11 cellular contexts compared by ENCODE assay signal in the genomic region with DNA sequence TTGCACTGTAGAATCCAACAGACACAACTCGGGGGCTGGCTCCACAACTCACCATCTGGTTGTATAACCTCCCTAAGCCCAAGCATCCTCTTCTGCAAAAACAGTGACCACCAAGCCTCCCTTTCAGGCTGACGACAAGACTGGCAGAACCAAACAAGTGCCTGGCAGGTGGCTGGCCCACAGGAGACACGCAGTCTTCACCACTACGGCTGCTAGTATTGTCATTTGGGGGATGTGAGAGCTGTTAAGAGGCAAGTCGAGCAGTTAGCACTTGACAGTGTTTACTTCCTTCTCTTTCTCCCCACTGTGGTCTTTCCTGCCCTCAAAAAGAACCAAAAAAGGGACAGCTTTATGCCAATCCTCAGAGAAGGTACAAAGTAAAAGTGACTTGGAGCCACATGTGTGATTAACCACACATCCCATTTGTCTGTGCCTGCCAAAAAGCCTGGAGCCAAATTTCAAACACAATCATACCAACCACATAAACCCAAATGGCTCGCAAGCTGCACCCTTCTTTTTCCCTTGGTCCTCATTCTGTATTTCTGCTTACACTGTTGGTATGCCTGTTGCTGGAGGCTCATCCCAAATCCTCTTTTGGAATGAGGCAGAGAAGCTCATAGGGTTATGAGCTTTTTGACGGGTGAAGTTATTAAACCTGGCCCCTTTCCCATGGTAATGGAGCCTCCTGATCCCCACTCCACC.
A peak's percentile ranks its signal among the peaks of the same experiment; 100 is the strongest.
DNase-seq lines count a peak whose midpoint lies in the region; ATAC-seq, FAIRE-seq and TF ChIP-seq lines count a peak whose summit lies in the region.
"Had no signal": no experiment of that assay in that cellular context is flagged by ENCODE, and none has a peak within 500 bp of the region (broad histone marks: within the 10 kb centered on the region; RNA-seq: fewer than 3 reads in every experiment).

No MANE protein-coding gene starts in this region.

- POLR2A ChIA-PET in H1 (lab: Charles Lee; ENCODE audit: partially characterized antibody) = interaction anchor here (0.9 to 1.1 kb wide), 2 partner anchors 16 to 28 kb away, joined by 3 to 5 read pairs; no protein-coding TSS in a partner anchor

- H4K5ac ChIP-seq in H1 (ENCODE audit: insufficient read length, low read depth, low read length) = no peak overlapping the region

- no peaks in the 10 kb centered on the region for H3K9me3 ChIP-seq in DND-41 (ENCODE audit: insufficient read depth, low read length, severe bottlenecking)
- no peaks in the 10 kb centered on the region for H3K9me3 ChIP-seq in H1 (ENCODE audit: insufficient read depth in 2 of 2, low read depth in 1 of 2, low read length in 1 of 2)
- H3K9me3 ChIP-seq in osteoblast (ENCODE audit: low read depth, low read length) = no peaks in the 10 kb centered on the region
- H3K9me3 ChIP-seq: heart left ventricle had no signal

- H3K4ac ChIP-seq in H1 (replicated peaks; ENCODE audit: insufficient read length, low read depth, low read length) = no peak overlapping the region

- no peak for TF ChIP-seq POLR2A in H1 (IDR thresholded peaks at IDR 0.05; ENCODE audit: control extremely low read depth in 1 of 2, low read depth in 2 of 2, low read length in 2 of 2)

- CTCF ChIA-PET in H1 (lab: Charles Lee; ENCODE audit: partially characterized antibody) = interaction anchor here (0.6 to 4.2 kb wide), 19 partner anchors 10 to 626 kb away, joined by 3 to 22 read pairs (median 4); no protein-coding TSS in a partner anchor

- no peak for TF ChIP-seq RAD21 in H1 (IDR thresholded peaks at IDR 0.05 in 1 of 2, conservative IDR thresholded peaks at IDR 0.05 in 1 of 2; ENCODE audit: low read depth in 2 of 2, low read length in 2 of 2)

- TF ChIP-seq CTCF in DND-41 (IDR thresholded peaks at IDR 0.05; ENCODE audit: borderline replicate concordance, extremely low read depth, low read length, poor library complexity, severe bottlenecking) (no peak), H1 (IDR thresholded peaks at IDR 0.05; ENCODE audit: control extremely low read depth in 1 of 3, insufficient read depth in 1 of 3, low read depth in 1 of 3, low read length in 3 of 3) (no peak), osteoblast (IDR thresholded peaks at IDR 0.05; ENCODE audit: extremely low read depth, low read depth, low read length) (no peak)

- H3K9ac ChIP-seq in DND-41 (ENCODE audit: low read depth, low read length) (no peak overlapping the region), H1 (replicated peaks in 1 of 4; ENCODE audit: extremely low read depth in 1 of 4, low read depth in 3 of 4, low read length in 3 of 4) (no peak overlapping the region)

- H3K4me1 ChIP-seq in DND-41 (ENCODE audit: insufficient read depth, low read length) = peaks cover 12% of the 10 kb centered on the region
- H3K4me1 ChIP-seq in H1 (replicated peaks in 1 of 4; ENCODE audit: control insufficient read depth in 3 of 4, insufficient read depth in 4 of 4, low read length in 3 of 4) = peaks cover 8 to 20% (median 12%) of the 10 kb centered on the region in 4 experiments
- H3K4me1 ChIP-seq in osteoblast (ENCODE audit: insufficient read depth, low read length) = peaks cover 19% of the 10 kb centered on the region

- H3K36me3 ChIP-seq in DND-41 (ENCODE audit: insufficient read depth, low read length) (no peaks in the 10 kb centered on the region), H1 (ENCODE audit: control insufficient read depth in 2 of 4, insufficient read depth in 4 of 4, low read length in 3 of 4) (no peaks in the 10 kb centered on the region), osteoblast (ENCODE audit: insufficient read depth, low read length) (no peaks in the 10 kb centered on the region)

- H3K14ac ChIP-seq in H1 (ENCODE audit: insufficient read length) = no peak overlapping the region

- DNase-seq in DND-41 (peak; percentile 52), M059J (ENCODE audit: low read depth) (peak; percentile 77), H1 (ENCODE audit: low read depth in 1 of 2, low spot score in 2 of 2) (no peak), osteoblast (ENCODE audit: insufficient read length, low spot score, missing footprints) (no peak), dermis blood vessel endothelial cell (no peak), NCI-H128 (lab: John Stamatoyannopoulos, UW; ENCODE audit: unreplicated experiment) (no peak)
- DNase-seq: activated T-cell treated with anti-CD3 and anti-CD28 coated beads, Interleukin-2, amount 50 U/mL, for 4 hours; heart left ventricle had no signal

- H2BK20ac ChIP-seq in H1 (ENCODE audit: low read length) = 0 out of 2 replicates have a peak overlapping the region, but pooled peaks have one; percentile 11

- WGBS in H1 (ENCODE audit: extremely low coverage in 1 of 2, insufficient coverage in 1 of 2, insufficient read length in 1 of 2, insufficient replicate concordance in 2 of 2, low coverage in 1 of 2, low lambda C conversion rate in 2 of 2, missing lambda C conversion rate in 1 of 2), 2 experiments = 78% methylated on average over 7 of the region's 7 CpGs; no CpG with 5 or more reads in 1 of the 2 experiments

- FAIRE-seq in H1 (lab: Jason Lieb, UNC) = no peak

- H3K23ac ChIP-seq in H1 (ENCODE audit: insufficient read length) = no peak overlapping the region

- ATAC-seq in DND-41 (ENCODE audit: insufficient read depth, low read depth) = peak; percentile 89
- ATAC-seq in HG02938 (IDR thresholded peaks at IDR 0.05; ENCODE audit: unreplicated experiment) = no peak
- no peak for ATAC-seq in GM21737 (IDR thresholded peaks at IDR 0.05; ENCODE audit: unreplicated experiment)

- H2BK15ac ChIP-seq in H1 (ENCODE audit: low read length) = 0 out of 2 replicates have a peak overlapping the region, but pooled peaks have one; percentile 49

- H3K4me2 ChIP-seq in DND-41 (ENCODE audit: insufficient read depth, low read length) = no peak overlapping the region
- peak overlapping the region in 1 of 2 experiments; percentile 5; a peak in 1 of 4 replicates for H3K4me2 ChIP-seq in H1 (ENCODE audit: insufficient read depth in 1 of 2, low read depth in 2 of 2, low read length in 2 of 2)
- peak overlapping the region; percentile 13 for H3K4me2 ChIP-seq in osteoblast (ENCODE audit: insufficient read depth, low read length)

- no peak overlapping the region for H2BK120ac ChIP-seq in H1 (replicated peaks; ENCODE audit: low read depth, low read length)

- H3K79me1 ChIP-seq in H1 (ENCODE audit: low read depth, low read length) = no peaks in the 10 kb centered on the region

- no peak for TF ChIP-seq EP300 in H1 (IDR thresholded peaks at IDR 0.05; ENCODE audit: borderline replicate concordance in 1 of 2, low read depth in 2 of 2, low read length in 2 of 2)

- H2BK12ac ChIP-seq in H1 (ENCODE audit: low read depth, low read length) = peak overlapping the region; percentile 76; the same call in 1 of the 2 replicates

- H3K27me3 ChIP-seq in DND-41 (ENCODE audit: insufficient read depth, low read length, poor library complexity) (no peaks in the 10 kb centered on the region), H1 (replicated peaks in 1 of 4; ENCODE audit: control insufficient read depth in 3 of 4, extremely low read depth in 1 of 4, insufficient read depth in 3 of 4, low read length in 3 of 4) (no peaks in the 10 kb centered on the region), osteoblast (ENCODE audit: insufficient read depth, low read length) (no peaks in the 10 kb centered on the region)
- H3K27me3 ChIP-seq: heart left ventricle had no signal

- 0 out of 2 replicates have a peak overlapping the region, but pooled peaks have one; percentile 48 for H3K18ac ChIP-seq in H1 (ENCODE audit: extremely low read depth, low read length)

- H3K27ac ChIP-seq in DND-41 (ENCODE audit: low read length) (peak overlapping the region; percentile 32; the same call in 1 of the 2 replicates), H1 (ENCODE audit: low read depth, low read length) (no peak overlapping the region; the same call in 1 of the 2 replicates), osteoblast (ENCODE audit: low read depth, low read length) (no peak overlapping the region)

- H3K79me2 ChIP-seq in DND-41 (ENCODE audit: insufficient read depth, low read length) = no peaks in the 10 kb centered on the region
- no peaks in the 10 kb centered on the region for H3K79me2 ChIP-seq in H1 (ENCODE audit: control insufficient read depth in 1 of 2, insufficient read depth in 2 of 2, low read length in 2 of 2)
- H3K79me2 ChIP-seq in osteoblast (ENCODE audit: insufficient read depth, low read length) = no peaks in the 10 kb centered on the region

- peak overlapping the region; percentile 28; the same call in 1 of the 2 replicates for H2BK5ac ChIP-seq in H1 (ENCODE audit: low read depth, low read length)

- H4K91ac ChIP-seq in H1 (replicated peaks; ENCODE audit: insufficient read length, low read length) = no peak overlapping the region

- no peak overlapping the region for H2AK5ac ChIP-seq in H1 (ENCODE audit: low read depth, low read length)

- no peaks in the 10 kb centered on the region for H3K23me2 ChIP-seq in H1 (ENCODE audit: low read depth, low read length)

- no peak overlapping the region for H4K8ac ChIP-seq in H1 (ENCODE audit: extremely low read depth, insufficient read depth, low read length)

- no peaks in the 10 kb centered on the region for H4K20me1 ChIP-seq in DND-41 (ENCODE audit: insufficient read depth, low read length)
- no peaks in the 10 kb centered on the region for H4K20me1 ChIP-seq in H1 (replicated peaks in 1 of 2; ENCODE audit: control insufficient read depth in 1 of 2, insufficient read depth in 2 of 2, low read length in 2 of 2)
- H4K20me1 ChIP-seq in osteoblast (ENCODE audit: insufficient read depth, low read length) = no peaks in the 10 kb centered on the region

- H3K4me3 ChIP-seq in DND-41 (ENCODE audit: low read depth in 1 of 2, low read length in 2 of 2) = no peak overlapping the region
- no peak overlapping the region for H3K4me3 ChIP-seq in H1 (ENCODE audit: extremely low read depth in 1 of 4, insufficient read depth in 2 of 4, low read depth in 3 of 4, low read length in 4 of 4)
- no peak overlapping the region for H3K4me3 ChIP-seq in osteoblast (ENCODE audit: insufficient read depth, low read length)
- H3K4me3 ChIP-seq: heart left ventricle, smooth muscle cell had no signal

- H2AFZ ChIP-seq in DND-41 (ENCODE audit: low read depth, low read length) = no peak overlapping the region
- no peak overlapping the region for H2AFZ ChIP-seq in H1 (ENCODE audit: low read length)
- H2AFZ ChIP-seq in osteoblast (ENCODE audit: low read length) = no peak overlapping the region

- no peak overlapping the region for H3K56ac ChIP-seq in H1 (replicated peaks; ENCODE audit: insufficient read length, low read depth, low read length)

TF ChIP-seq in H1, 55 proteins besides CTCF, POLR2A, EP300 and RAD21 (continues in another document):
- TF ChIP-seq TAF1 (IDR thresholded peaks at IDR 0.05; ENCODE audit: low read depth, low read length) (no peak), GABPA (IDR thresholded peaks at IDR 0.05; ENCODE audit: borderline replicate concordance, insufficient read depth, low read length) (no peak), YY1 (IDR thresholded peaks at IDR 0.05; ENCODE audit: low read depth, low read length) (no peak), TEAD4 (IDR thresholded peaks at IDR 0.05; ENCODE audit: low read depth, low read length) (no peak)

Comparison
In these comparisons a context has a peak if more than half of its experiments do, and no peak if none do; other contexts are left out.
1. DNase-seq: peak in DND-41 (single experiment) and M059J (single experiment); none in H1 (0 of 2), osteoblast (single experiment), dermis blood vessel endothelial cell (single experiment) and NCI-H128 (single experiment).